8 cellular contexts compared by ENCODE assay signal in genomic region chr16:66515543-66516171, GRCh38.
DNase-seq lines count a peak whose midpoint lies in the region; FAIRE-seq and TF ChIP-seq lines count a peak whose summit lies in the region.

No MANE protein-coding gene starts in this region.

- peaks cover 50% of the 10 kb centered on the region for H3K4me1 Mint-ChIP-seq in T-helper 2 cell treated with Interferon-gamma antibody and Interleukin-4, amounts not matched to agents 5 μg/mL and 100 μg/mL, for 36 hours (ENCODE audit: low read depth)

- no peaks in the 10 kb centered on the region for H3K9me3 Mint-ChIP-seq in T-helper 2 cell treated with Interferon-gamma antibody and Interleukin-4, amounts not matched to agents 5 μg/mL and 100 μg/mL, for 36 hours

- TF ChIP-seq CTCF in fibroblast of mammary gland (conservative IDR thresholded peaks at IDR 0.05; ENCODE audit: control insufficient read depth, insufficient read depth, low read depth, low read length) = peak; percentile 55
- peak; percentile 63 for TF ChIP-seq CTCF in retinal pigment epithelial cell (conservative IDR thresholded peaks at IDR 0.05; ENCODE audit: low read depth, low read length)
- no peak for TF ChIP-seq CTCF in D721Med (IDR thresholded peaks at IDR 0.05; ENCODE audit: insufficient read depth, missing control alignments)

- H3K4me3 Mint-ChIP-seq in T-helper 2 cell treated with Interferon-gamma antibody and Interleukin-4, amounts not matched to agents 5 μg/mL and 100 μg/mL, for 36 hours = peak overlapping the region; percentile 83

- no peak for FAIRE-seq in D721Med (lab: Jason Lieb, UNC)

- H3K27me3 Mint-ChIP-seq in T-helper 2 cell treated with Interferon-gamma antibody and Interleukin-4, amounts not matched to agents 5 μg/mL and 100 μg/mL, for 36 hours (ENCODE audit: low read depth) = no peaks in the 10 kb centered on the region

- H3K4me3 ChIP-seq in fibroblast of mammary gland (ENCODE audit: control insufficient read depth, low read depth, low read length) = no peak overlapping the region
- no peak overlapping the region for H3K4me3 ChIP-seq in retinal pigment epithelial cell (ENCODE audit: low read length)

- H3K27ac Mint-ChIP-seq in T-helper 2 cell treated with Interferon-gamma antibody and Interleukin-4, amounts not matched to agents 5 μg/mL and 100 μg/mL, for 36 hours = peak overlapping the region; percentile 93

- H3K36me3 Mint-ChIP-seq in T-helper 2 cell treated with Interferon-gamma antibody and Interleukin-4, amounts not matched to agents 5 μg/mL and 100 μg/mL, for 36 hours (ENCODE audit: low read depth) = peaks cover 21% of the 10 kb centered on the region

- DNase-seq in stimulated activated CD4-positive, alpha-beta T cell treated with anti-CD3 and anti-CD28 coated beads, Interleukin-15, amount 100 ng/mL, for 24 hours = peak; percentile 49
- no peak for DNase-seq in stimulated activated CD4-positive, alpha-beta T cell treated with anti-CD3 and anti-CD28 coated beads, Interleukin-2, amount 100 ng/mL, for 48 hours
- DNase-seq in T-helper 2 cell treated with Interferon-gamma antibody and Interleukin-4, amounts not matched to agents 5 μg/mL and 100 μg/mL, for 36 hours (ENCODE audit: low spot score) = no peak
- DNase-seq in fibroblast of mammary gland (ENCODE audit: low read depth) (peak; percentile 61), retinal pigment epithelial cell (ENCODE audit: low read depth) (peak; percentile 66), D721Med (ENCODE audit: insufficient read length, low spot score) (no peak), NCI-H1105 (lab: John Stamatoyannopoulos, UW) (no peak), activated gamma-delta T cell treated with Interleukin-2 at 50 U/mL for 16 hours (no peak)

Comparison
In these comparisons a context has a peak if more than half of its experiments do, and no peak if none do; other contexts are left out.
1. DNase-seq: peak in stimulated activated CD4-positive, alpha-beta T cell treated with anti-CD3 and anti-CD28 coated beads, Interleukin-15, amount 100 ng/mL, for 24 hours (single experiment), fibroblast of mammary gland (single experiment) and retinal pigment epithelial cell (single experiment); none in stimulated activated CD4-positive, alpha-beta T cell treated with anti-CD3 and anti-CD28 coated beads, Interleukin-2, amount 100 ng/mL, for 48 hours (0 of 2), T-helper 2 cell treated with Interferon-gamma antibody and Interleukin-4, amounts not matched to agents 5 μg/mL and 100 μg/mL, for 36 hours (single experiment), D721Med (single experiment), NCI-H1105 (single experiment) and activated gamma-delta T cell treated with Interleukin-2 at 50 U/mL for 16 hours (single experiment).